In the genomic region with DNA sequence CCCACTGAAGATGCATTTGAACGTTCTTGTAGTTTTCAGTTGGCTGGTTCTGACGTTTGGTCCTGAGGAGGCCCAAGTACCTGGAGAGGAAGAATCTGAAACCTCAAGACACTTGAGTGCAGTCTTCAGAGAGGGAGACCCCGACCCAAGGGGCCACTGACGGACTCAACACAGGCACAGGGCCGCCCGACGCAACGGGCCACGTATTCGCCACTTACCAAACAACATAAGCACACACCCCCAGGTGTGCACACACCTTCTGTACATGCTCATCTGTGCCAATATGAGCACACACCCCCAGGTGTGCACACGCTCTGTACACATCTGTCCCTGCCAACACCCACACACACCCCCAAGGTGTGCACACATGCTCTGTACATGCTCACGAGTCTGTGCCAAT, we compare ENCODE assay signal across 15 cellular contexts.
DNase-seq lines count a peak whose midpoint lies in the region; ATAC-seq, FAIRE-seq and TF ChIP-seq lines count a peak whose summit lies in the region.
"Had no signal": no experiment of that assay in that cellular context is flagged by ENCODE, and none has a peak within 500 bp of the region (broad histone marks: within the 10 kb centered on the region; RNA-seq: fewer than 3 reads in every experiment).

No MANE protein-coding gene starts in this region.

- H3K9ac ChIP-seq in BLaER1 = no peak overlapping the region
- no peak overlapping the region for H3K9ac ChIP-seq in kidney (ENCODE audit: low read length in 2 of 2)
- H3K9ac ChIP-seq in neuronal stem cell (ENCODE audit: low read depth, low read length, poor library complexity) = no peak overlapping the region

- H4K91ac ChIP-seq in neuronal stem cell (ENCODE audit: low read depth, low read length, poor library complexity) = no peak overlapping the region

- H3K4me2 ChIP-seq in BLaER1 (peak overlapping the region; percentile 69), neuronal stem cell (ENCODE audit: insufficient read depth, low read length, poor library complexity, severe bottlenecking) (no peak overlapping the region)

- H3K23ac ChIP-seq in neuronal stem cell (ENCODE audit: low read depth, low read length, poor library complexity) = peak overlapping the region; percentile 14

- ATAC-seq in HG02840 (IDR thresholded peaks at IDR 0.05; ENCODE audit: low FRiP score, unreplicated experiment) (no peak), HG03108 (IDR thresholded peaks at IDR 0.05; ENCODE audit: unreplicated experiment) (no peak)
- ATAC-seq: HCT116 had no signal

- H3K4me1 ChIP-seq in BLaER1 (peaks cover 59% of the 10 kb centered on the region), kidney (ENCODE audit: control insufficient read depth in 1 of 2, insufficient read depth in 1 of 2, low read depth in 1 of 2, low read length in 2 of 2) (peaks cover 21 to 27% of the 10 kb centered on the region in 2 donors), neuronal stem cell (ENCODE audit: control insufficient read depth in 2 of 2, insufficient read depth in 1 of 2, low read depth in 1 of 2, low read length in 2 of 2) (peaks cover 20 to 31% of the 10 kb centered on the region in 2 donors)
- H3K4me1 ChIP-seq in CD4-positive, alpha-beta memory T cell (ENCODE audit: insufficient read depth, low read length) = no peaks in the 10 kb centered on the region

- no peaks in the 10 kb centered on the region for H3K9me3 Mint-ChIP-seq in activated CD4-positive, alpha-beta T cell treated with anti-CD3 and anti-CD28 coated beads, Interleukin-2, amount 10 ng/mL, durations not matched to agents 24 days and 14 days
- H3K9me3 Mint-ChIP-seq in CD4-positive, alpha-beta memory T cell = peaks cover 0 to 1% (median 0%) of the 10 kb centered on the region in 8 donors

- peaks cover 99% of the 10 kb centered on the region for H4K20me1 ChIP-seq in BLaER1

- H3K14ac ChIP-seq in neuronal stem cell (ENCODE audit: low read length) = peak overlapping the region; percentile 9

- no peak overlapping the region for H2BK15ac ChIP-seq in neuronal stem cell (ENCODE audit: low read length)

- no peak overlapping the region for H3K27ac ChIP-seq in BLaER1
- H3K27ac ChIP-seq in VCaP = peak overlapping the region; percentile 69
- no peak overlapping the region for H3K27ac ChIP-seq in kidney (ENCODE audit: low read depth in 2 of 2, low read length in 2 of 2)
- no peak overlapping the region for H3K27ac ChIP-seq in neuronal stem cell (replicated peaks; ENCODE audit: low read length)
- H3K27ac ChIP-seq in CD4-positive, alpha-beta memory T cell (ENCODE audit: low read depth, low read length) = no peak overlapping the region

- no peak for FAIRE-seq in kidney (lab: Jason Lieb, UNC)
- FAIRE-seq: G401.6 had no signal

- H3K36me3 ChIP-seq in BLaER1 (no peaks in the 10 kb centered on the region), kidney (ENCODE audit: control insufficient read depth in 1 of 2, insufficient read depth in 2 of 2, low read length in 2 of 2) (no peaks in the 10 kb centered on the region), neuronal stem cell (replicated peaks in 1 of 2; ENCODE audit: control insufficient read depth in 2 of 2, insufficient read depth in 2 of 2, low read length in 2 of 2) (peaks cover 6 to 10% of the 10 kb centered on the region in 2 donors)
- no peaks in the 10 kb centered on the region for H3K36me3 ChIP-seq in CD4-positive, alpha-beta memory T cell (ENCODE audit: insufficient read depth, low read length)

- no peaks in the 10 kb centered on the region for H3K4me1 Mint-ChIP-seq in activated CD4-positive, alpha-beta T cell treated with anti-CD3 and anti-CD28 coated beads, Interleukin-2, amount 10 ng/mL, durations not matched to agents 24 days and 14 days
- H3K4me1 Mint-ChIP-seq in CD4-positive, alpha-beta memory T cell = no peaks in the 10 kb centered on the region

- H2AK5ac ChIP-seq in neuronal stem cell (ENCODE audit: low read depth, low read length) = no peak overlapping the region

- peaks cover 17% of the 10 kb centered on the region for H3K27me3 Mint-ChIP-seq in activated CD4-positive, alpha-beta T cell treated with anti-CD3 and anti-CD28 coated beads, Interleukin-2, amount 10 ng/mL, durations not matched to agents 24 days and 14 days
- H3K27me3 Mint-ChIP-seq in CD4-positive, alpha-beta memory T cell = peaks cover 16 to 24% of the 10 kb centered on the region in 2 donors

- peak overlapping the region; percentile 35 for H3K18ac ChIP-seq in neuronal stem cell (ENCODE audit: low read length)

- H2BK5ac ChIP-seq in neuronal stem cell (ENCODE audit: low read length) = no peak overlapping the region

- CTCF ChIA-PET in CD4-positive, alpha-beta memory T cell (lab: Charles Lee; ENCODE audit: partially characterized antibody) = no interaction called here

- H3K4me3 ChIP-seq in BLaER1 (no peak overlapping the region), kidney (ENCODE audit: low read length in 2 of 2) (no peak overlapping the region), neuronal stem cell (ENCODE audit: low read length in 2 of 2) (peak overlapping the region in 1 of 2 donors; percentile 1)
- no peak overlapping the region for H3K4me3 ChIP-seq in CD4-positive, alpha-beta memory T cell (ENCODE audit: low read length in 2 of 2)

- POLR2A ChIA-PET in CD4-positive, alpha-beta memory T cell (lab: Charles Lee; ENCODE audit: partially characterized antibody) = no interaction called here

- intact Hi-C loops in kidney (cut with DNase I) = no loop called here
- intact Hi-C loops in activated CD4-positive, alpha-beta T cell treated with anti-CD3 and anti-CD28 coated beads, Interleukin-2, amount 10 ng/mL, durations not matched to agents 24 days and 14 days (cut with micrococcal nuclease) = no loop called here
- intact Hi-C loops in CD4-positive, alpha-beta memory T cell (cut with micrococcal nuclease) = no loop called here

- H2AFZ ChIP-seq in neuronal stem cell (ENCODE audit: low read length) = no peak overlapping the region

- H3K4ac ChIP-seq in neuronal stem cell (ENCODE audit: low read length) = no peak overlapping the region

- H4K8ac ChIP-seq in neuronal stem cell (ENCODE audit: low read depth, low read length) = no peak overlapping the region

- no peaks in the 10 kb centered on the region for H3K36me3 Mint-ChIP-seq in activated CD4-positive, alpha-beta T cell treated with anti-CD3 and anti-CD28 coated beads, Interleukin-2, amount 10 ng/mL, durations not matched to agents 24 days and 14 days (ENCODE audit: low read depth)
- no peaks in the 10 kb centered on the region for H3K36me3 Mint-ChIP-seq in CD4-positive, alpha-beta memory T cell
- H3K36me3 Mint-ChIP-seq: CD14-positive monocyte had no signal

- TF ChIP-seq CTCF in VCaP (conservative IDR thresholded peaks at IDR 0.05) (no peak), kidney (IDR thresholded peaks at IDR 0.05; ENCODE audit: borderline replicate concordance, extremely low read depth, insufficient read depth) (no peak)

- no peak overlapping the region for H3K27ac Mint-ChIP-seq in activated CD4-positive, alpha-beta T cell treated with anti-CD3 and anti-CD28 coated beads, Interleukin-2, amount 10 ng/mL, durations not matched to agents 24 days and 14 days
- peak overlapping the region in 2 of 7 donors; percentile 18 to 25 for H3K27ac Mint-ChIP-seq in CD4-positive, alpha-beta memory T cell
- H3K27ac Mint-ChIP-seq: CD14-positive monocyte had no signal

- no peak overlapping the region for H2BK12ac ChIP-seq in neuronal stem cell (ENCODE audit: low read length)

- no peak overlapping the region for H3K4me3 Mint-ChIP-seq in activated CD4-positive, alpha-beta T cell treated with anti-CD3 and anti-CD28 coated beads, Interleukin-2, amount 10 ng/mL, durations not matched to agents 24 days and 14 days
- no peak overlapping the region for H3K4me3 Mint-ChIP-seq in CD4-positive, alpha-beta memory T cell

- H3K27me3 ChIP-seq in BLaER1 = peaks cover 12% of the 10 kb centered on the region; the same call in 1 of the 2 replicates
- no peaks in the 10 kb centered on the region for H3K27me3 ChIP-seq in neuronal stem cell (ENCODE audit: control insufficient read depth in 3 of 3, insufficient read depth in 3 of 3, low read depth in 1 of 3, low read length in 3 of 3)
- H3K27me3 ChIP-seq in CD4-positive, alpha-beta memory T cell (ENCODE audit: insufficient read depth, low read length) = no peaks in the 10 kb centered on the region

- H2BK120ac ChIP-seq in neuronal stem cell (ENCODE audit: low read depth, low read length) = no peak overlapping the region

- WGBS in neuronal stem cell (ENCODE audit: extremely low coverage in 2 of 2, insufficient read length in 2 of 2, insufficient replicate concordance in 1 of 2), 2 donors = no CpG with 5 or more reads among the region's 12 CpGs

- peaks cover 27% of the 10 kb centered on the region for H3K79me1 ChIP-seq in neuronal stem cell (ENCODE audit: low read depth, low read length)

- H3K9me3 ChIP-seq in BLaER1 = no peaks in the 10 kb centered on the region
- no peaks in the 10 kb centered on the region for H3K9me3 ChIP-seq in kidney (ENCODE audit: control insufficient read depth in 1 of 2, low read length in 2 of 2)
- H3K9me3 ChIP-seq in neuronal stem cell (replicated peaks in 1 of 2; ENCODE audit: control insufficient read depth in 2 of 2, insufficient read depth in 1 of 2, low read depth in 1 of 2, low read length in 2 of 2) = no peaks in the 10 kb centered on the region
- H3K9me3 ChIP-seq in CD4-positive, alpha-beta memory T cell (ENCODE audit: control insufficient read depth in 1 of 2, low read length in 2 of 2) = no peaks in the 10 kb centered on the region

- DNase-seq in kidney (peak; percentile 50), neuronal stem cell (ENCODE audit: low spot score) (no peak)
- no peak for DNase-seq in activated CD4-positive, alpha-beta T cell treated with anti-CD3 and anti-CD28 coated beads, Interleukin-2, amount 10 ng/mL, durations not matched to agents 24 days and 14 days
- no peak for DNase-seq in CD4-positive, alpha-beta memory T cell
- DNase-seq: Calu3, NCI-H1048, NCI-H2227 treated with DMSO at 0.1 percent for 48 hours, NCI-H526 treated with DMSO at 0.1 percent for 48 hours had no signal
